ENCODE assay signal across 8 cellular contexts in the genomic region with DNA sequence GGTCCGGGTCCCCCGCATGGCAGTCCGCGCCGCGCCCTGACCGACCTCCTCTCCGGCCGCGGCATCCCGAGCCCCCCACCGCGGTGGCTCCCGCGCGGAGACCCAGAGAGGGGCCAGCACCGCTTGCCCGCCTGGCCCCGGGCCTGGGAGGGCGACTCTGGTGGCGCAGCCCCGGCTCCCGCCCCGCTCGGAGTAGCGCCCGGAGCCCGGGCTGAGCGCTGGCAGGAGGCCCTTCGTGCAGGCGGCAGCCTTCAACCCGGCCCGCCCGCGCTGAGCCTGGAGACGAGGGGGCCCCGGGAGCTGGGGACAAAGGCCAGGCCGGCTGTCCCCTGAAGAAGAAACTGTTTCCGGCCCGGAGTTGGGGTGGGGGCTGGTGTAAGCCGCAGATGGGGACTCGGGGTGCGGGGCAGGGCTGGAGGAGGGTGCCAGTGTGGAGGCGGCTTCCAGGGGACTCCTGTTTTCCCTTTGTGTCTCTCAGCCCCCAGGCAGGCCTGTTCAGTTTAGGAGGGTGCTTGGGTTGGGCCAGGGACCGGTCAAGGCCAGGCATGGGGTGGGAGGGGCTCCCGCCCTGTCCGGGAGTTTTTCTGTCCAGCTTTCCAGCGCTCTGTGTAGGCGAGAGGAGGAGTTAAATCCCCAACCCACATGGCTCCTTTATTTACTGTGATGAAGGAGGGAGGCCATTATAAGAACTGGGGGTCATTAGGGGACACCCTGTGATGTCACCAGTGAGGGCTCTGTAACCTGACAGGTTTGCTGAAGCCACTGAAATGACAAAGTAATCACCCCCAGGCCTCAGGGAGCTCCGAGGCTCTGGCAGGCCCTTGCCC.
DNase-seq lines count a peak whose midpoint lies in the region; ATAC-seq and TF ChIP-seq lines count a peak whose summit lies in the region.

No MANE protein-coding gene starts in this region.

- peak overlapping the region; percentile 88 to 99 (median 95) for H3K4me2 ChIP-seq in BLaER1 treated with 17β-estradiol and CSF1 and Interleukin-3, amounts not matched to agents 10 nM and 100 nM

- H3K27ac ChIP-seq in BLaER1 treated with 17β-estradiol and CSF1 and Interleukin-3, amounts not matched to agents 10 nM and 100 nM, result peak overlapping the region; percentile 73 to 92 (median 87)

- peak overlapping the region; percentile 86 to 99 (median 94) for H3K4me3 ChIP-seq in BLaER1 treated with 17β-estradiol and CSF1 and Interleukin-3, amounts not matched to agents 10 nM and 100 nM
- H3K4me3 ChIP-seq in LNCaP clone FGC (ENCODE audit: low read depth, low read length), result peak overlapping the region; percentile 72
- H3K4me3 ChIP-seq in endocrine pancreas (ENCODE audit: control insufficient read depth, insufficient read depth, low read length), result no peak overlapping the region
- H3K4me3 ChIP-seq in mucosa of stomach (ENCODE audit: low read length), result peak overlapping the region; percentile 41

- H3K36me3 ChIP-seq in BLaER1 treated with 17β-estradiol and CSF1 and Interleukin-3, amounts not matched to agents 10 nM and 100 nM, result peaks cover 30 to 40% (median 38%) of the 10 kb centered on the region in 11 experiments; a peak in 21 of 22 replicates
- H3K36me3 ChIP-seq in endocrine pancreas (ENCODE audit: control insufficient read depth, insufficient read depth, low read length), result no peaks in the 10 kb centered on the region
- no peaks in the 10 kb centered on the region for H3K36me3 ChIP-seq in mucosa of stomach (ENCODE audit: control insufficient read depth, insufficient read depth, low read length)

- TF ChIP-seq CTCF in LNCaP clone FGC (IDR thresholded peaks at IDR 0.05; ENCODE audit: control insufficient read depth, extremely low read depth, insufficient read depth), result no peak

- ATAC-seq in GM18505 (IDR thresholded peaks at IDR 0.05; ENCODE audit: unreplicated experiment) (no peak), GM19023 (IDR thresholded peaks at IDR 0.05; ENCODE audit: unreplicated experiment) (no peak), HG02623 (IDR thresholded peaks at IDR 0.05; ENCODE audit: unreplicated experiment) (no peak)

- no peak for DNase-seq in LNCaP clone FGC (ENCODE audit: low read depth)
- DNase-seq in NK-92 treated with Interleukin-12 subunit alpha and Interleukin-12 subunit beta, amount 100 ng/mL, for 24 hours (lab: John Stamatoyannopoulos, UW), result no peak

- no peaks in the 10 kb centered on the region for H3K9me3 ChIP-seq in BLaER1 treated with 17β-estradiol and CSF1 and Interleukin-3, amounts not matched to agents 10 nM and 100 nM (replicated peaks in 1 of 11)
- H3K9me3 ChIP-seq in endocrine pancreas (ENCODE audit: control insufficient read depth, low read length) (no peaks in the 10 kb centered on the region), mucosa of stomach (ENCODE audit: control insufficient read depth, low read length) (no peaks in the 10 kb centered on the region)

- H3K4me1 ChIP-seq in BLaER1 treated with 17β-estradiol and CSF1 and Interleukin-3, amounts not matched to agents 10 nM and 100 nM, result peaks cover 25 to 68% (median 36%) of the 10 kb centered on the region in 10 experiments
- no peaks in the 10 kb centered on the region for H3K4me1 ChIP-seq in endocrine pancreas (ENCODE audit: control insufficient read depth, insufficient read depth, low read length)
- H3K4me1 ChIP-seq in mucosa of stomach (ENCODE audit: control insufficient read depth, insufficient read depth, low read length), result no peaks in the 10 kb centered on the region

- no peak for TF ChIP-seq POLR2A in GM18505 (IDR thresholded peaks at IDR 0.05; ENCODE audit: borderline replicate concordance, extremely low read depth, insufficient read depth, insufficient read length)

- H3K27me3 ChIP-seq in BLaER1 treated with 17β-estradiol and CSF1 and Interleukin-3, amounts not matched to agents 10 nM and 100 nM, result no peaks in the 10 kb centered on the region
- H3K27me3 ChIP-seq in endocrine pancreas (ENCODE audit: control insufficient read depth, insufficient read depth, low read length) (no peaks in the 10 kb centered on the region), mucosa of stomach (ENCODE audit: control insufficient read depth, insufficient read depth, low read length) (peaks cover 6% of the 10 kb centered on the region)

- peak overlapping the region; percentile 84 to 97 (median 93) for H3K9ac ChIP-seq in BLaER1 treated with 17β-estradiol and CSF1 and Interleukin-3, amounts not matched to agents 10 nM and 100 nM
- peak overlapping the region; percentile 71 for H3K9ac ChIP-seq in endocrine pancreas (ENCODE audit: control insufficient read depth, insufficient read depth, low read length)
- H3K9ac ChIP-seq in mucosa of stomach (ENCODE audit: low read length), result peak overlapping the region; percentile 28

- peaks cover 0 to 57% (median 50%) of the 10 kb centered on the region in 11 experiments; a peak in 19 of 22 replicates for H4K20me1 ChIP-seq in BLaER1 treated with 17β-estradiol and CSF1 and Interleukin-3, amounts not matched to agents 10 nM and 100 nM

Comparison
In these comparisons a context has a peak if more than half of its experiments do, and no peak if none do; other contexts are left out.
1. H3K9ac ChIP-seq: peak in every context shown above with its lines; median percentile 93 in BLaER1 treated with 17β-estradiol and CSF1 and Interleukin-3, amounts not matched to agents 10 nM and 100 nM; 71 in endocrine pancreas; 28 in mucosa of stomach.